8 cellular contexts compared by ENCODE assay signal in genomic region chr5:96714951-96715451, GRCh38. TPM values are rescaled to one million over a fixed set of nuclear protein-coding genes. Genes with fewer than 3 reads are reported as not detected.
DNase-seq lines count a peak whose midpoint lies in the region; ATAC-seq and FAIRE-seq lines count a peak whose summit lies in the region.

No MANE protein-coding gene starts in this region.

- ATAC-seq in GM21786 (IDR thresholded peaks at IDR 0.05; ENCODE audit: unreplicated experiment) (peak; percentile 83), GM21360 (IDR thresholded peaks at IDR 0.05; ENCODE audit: unreplicated experiment) (no peak)

- no peak overlapping the region for H3K4me3 ChIP-seq in urinary bladder (ENCODE audit: low read depth, low read length)

- FAIRE-seq in colon (lab: Jason Lieb, UNC), result peak; percentile 45

- peak overlapping the region; percentile 80 for H3K27ac ChIP-seq in urinary bladder (ENCODE audit: low read depth)

- WGBS in urinary bladder, result 3% methylated on average over 2 of the region's 2 CpGs

- H3K36me3 ChIP-seq in urinary bladder (ENCODE audit: insufficient read depth), result peaks cover 3% of the 10 kb centered on the region

- H3K4me1 ChIP-seq in urinary bladder (ENCODE audit: insufficient read depth), result peaks cover 2% of the 10 kb centered on the region

- DNase-seq in COR-L47 (lab: John Stamatoyannopoulos, UW), result peak; percentile 27
- peak; percentile 65 to 86 for DNase-seq in NOMO-1 (lab: John Stamatoyannopoulos, UW; ENCODE audit: unreplicated experiment in 2 of 2)
- DNase-seq in medulla oblongata (ENCODE audit: extremely low spot score), result peak; percentile 51
- no peak for DNase-seq in NCI-H146 (lab: John Stamatoyannopoulos, UW)

RNA-seq across cellular contexts. Expression of gene CAST, which starts 52.8 kb away (rescaled TPM):
- total RNA-seq in urinary bladder, result 231 TPM
- polyA plus RNA-seq in urinary bladder, result 152 TPM
